In genomic region chr9:38145526-38146053, GRCh38 we compare ENCODE assay signal across 1 cellular context.
TF ChIP-seq lines count a peak whose summit lies in the region.

No MANE protein-coding gene starts in this region.

TF ChIP-seq in H1, 55 proteins besides CTCF, POLR2A, EP300 and RAD21:
- TF ChIP-seq PHF8 (conservative IDR thresholded peaks at IDR 0.05; ENCODE audit: low read depth, low read length) (no peak), EGR1 (IDR thresholded peaks at IDR 0.05; ENCODE audit: borderline replicate concordance, low read depth, low read length) (no peak), RFX5 (IDR thresholded peaks at IDR 0.05; ENCODE audit: borderline replicate concordance, low read depth, low read length) (no peak), YY1 (IDR thresholded peaks at IDR 0.05; ENCODE audit: low read depth, low read length) (no peak), JUND (IDR thresholded peaks at IDR 0.05; ENCODE audit: low read length) (no peak), RXRA (IDR thresholded peaks at IDR 0.05; ENCODE audit: insufficient read depth, low read depth, low read length) (no peak), BCL11A (IDR thresholded peaks at IDR 0.05; ENCODE audit: low read depth in 2 of 2, low read length in 2 of 2) (no peak), CREB1 (IDR thresholded peaks at IDR 0.05) (no peak), POLR2AphosphoS5 (IDR thresholded peaks at IDR 0.05; ENCODE audit: low read depth, low read length) (no peak), MAX (IDR thresholded peaks at IDR 0.05) (no peak), CHD2 (IDR thresholded peaks at IDR 0.05; ENCODE audit: low read length) (no peak), SRF (IDR thresholded peaks at IDR 0.05; ENCODE audit: low read depth, low read length) (no peak), SP1 (IDR thresholded peaks at IDR 0.05; ENCODE audit: low read depth, low read length) (no peak)
